8 cellular contexts compared by ENCODE assay signal in the genomic region with DNA sequence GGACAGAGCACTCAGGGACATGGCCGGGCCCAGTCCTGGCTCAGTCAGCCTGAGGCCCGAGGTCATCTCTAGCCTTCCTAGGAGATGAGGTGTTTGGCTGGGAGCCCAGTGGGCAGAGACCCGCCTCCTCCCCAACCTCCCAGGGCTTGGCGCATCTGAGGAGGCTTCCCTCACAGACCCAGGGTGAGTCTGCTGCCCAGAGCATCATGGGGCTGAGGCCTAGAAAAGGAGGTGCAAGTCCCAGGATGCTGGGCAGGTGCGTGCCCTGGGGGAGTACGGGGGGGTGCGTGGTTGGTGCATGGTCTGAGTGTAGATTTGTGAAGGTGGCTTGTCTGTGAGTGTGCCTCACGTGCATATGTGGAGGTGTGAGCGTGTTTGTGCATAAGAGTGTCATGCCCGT. TPM values are rescaled to one million over a fixed set of nuclear protein-coding genes. Genes with fewer than 3 reads are reported as not detected.
DNase-seq lines count a peak whose midpoint lies in the region; TF ChIP-seq lines count a peak whose summit lies in the region.

No MANE protein-coding gene starts in this region.

- peaks cover 22% of the 10 kb centered on the region for H3K9me3 ChIP-seq in BLaER1
- H3K9me3 ChIP-seq in Caco-2: peaks cover 10% of the 10 kb centered on the region

- intact Hi-C loops in Caco-2 (cut with micrococcal nuclease; ENCODE audit: unreplicated experiment): no loop called here

- peak; percentile 71 for DNase-seq in HS-5 (ENCODE audit: low read depth)
- DNase-seq in amniotic epithelial cell (ENCODE audit: low read depth): peak; percentile 90
- DNase-seq in mucosa of gallbladder (ENCODE audit: low spot score): peak; percentile 43
- DNase-seq in effector CD4-positive, alpha-beta T cell: no peak
- no peak for DNase-seq in activated T-cell treated with anti-CD3 and anti-CD28 coated beads for 4 hours
- no peak for DNase-seq in Caco-2
- no peak for DNase-seq in GDM1 (lab: John Stamatoyannopoulos, UW)

- H3K27me3 ChIP-seq in BLaER1 (no peaks in the 10 kb centered on the region), Caco-2 (replicated peaks; ENCODE audit: control insufficient read depth, insufficient read depth, low read length) (no peaks in the 10 kb centered on the region)

- no peak overlapping the region for H3K4me3 Mint-ChIP-seq in Caco-2 (ENCODE audit: unreplicated experiment)

- CTCF ChIA-PET in Caco-2 (lab: Charles Lee): no interaction called here

- H3K9ac ChIP-seq in BLaER1: no peak overlapping the region

- POLR2A ChIA-PET in Caco-2 (lab: Charles Lee): no interaction called here

- H3K4me1 Mint-ChIP-seq in Caco-2 (ENCODE audit: low read depth, unreplicated experiment): peaks cover 6% of the 10 kb centered on the region

- no TSS peak for BruUV-seq in Caco-2 (replicated peaks; lab: Mats Ljungman, UMichigan)

- H3K27ac Mint-ChIP-seq in Caco-2 (ENCODE audit: unreplicated experiment): no peak overlapping the region

- H3K4me1 ChIP-seq in BLaER1: peaks cover 62% of the 10 kb centered on the region
- no peaks in the 10 kb centered on the region for H3K4me1 ChIP-seq in Caco-2

- H3K27me3 Mint-ChIP-seq in Caco-2 (ENCODE audit: insufficient read depth, unreplicated experiment): no peaks in the 10 kb centered on the region

- H3K9me3 Mint-ChIP-seq in Caco-2 (ENCODE audit: unreplicated experiment): no peaks in the 10 kb centered on the region

- H3K4me3 ChIP-seq in BLaER1 (no peak overlapping the region), Caco-2 (ENCODE audit: low read depth, low read length) (no peak overlapping the region)

- no peaks in the 10 kb centered on the region for H3K36me3 Mint-ChIP-seq in Caco-2 (ENCODE audit: insufficient read depth, unreplicated experiment)

- peak overlapping the region; percentile 42 for H3K4me2 ChIP-seq in BLaER1

- H3K36me3 ChIP-seq in BLaER1: no peaks in the 10 kb centered on the region
- H3K36me3 ChIP-seq in Caco-2 (ENCODE audit: control insufficient read depth, insufficient read depth, low read length): no peaks in the 10 kb centered on the region

- H3K27ac ChIP-seq in BLaER1: 0 out of 2 replicates have a peak overlapping the region, but pooled peaks have one; percentile 28

- no peak for TF ChIP-seq CTCF in Caco-2 (IDR thresholded peaks at IDR 0.05; ENCODE audit: insufficient read depth in 1 of 2, low read depth in 1 of 2, low read length in 1 of 2, severe bottlenecking in 1 of 2, unreplicated experiment in 1 of 2)

- H4K20me1 ChIP-seq in BLaER1: no peaks in the 10 kb centered on the region

RNA-seq across cellular contexts. Expression of gene PDE6G, which starts 4.7 kb away (rescaled TPM):
- 0.32 TPM for total RNA-seq in mucosa of gallbladder
- not detected in 2 replicates for total RNA-seq in Caco-2 (2022)

RNA-seq across cellular contexts. Expression of gene TSPAN10, which starts 14.7 kb away (rescaled TPM):
- total RNA-seq in mucosa of gallbladder (1.6 TPM), Caco-2 (2022) (4.0 and 4.1 TPM in 2 replicates)

RNA-seq across cellular contexts. Expression of gene OXLD1, which starts 14.7 kb away (rescaled TPM):
- 38.4 TPM for total RNA-seq in mucosa of gallbladder
- total RNA-seq in Caco-2 (2022): 32.4 and 37.0 TPM in 2 replicates

RNA-seq across cellular contexts. Expression of gene NPLOC4, which starts 14.8 kb away (rescaled TPM):
- total RNA-seq in mucosa of gallbladder (79.4 TPM), Caco-2 (2022) (119 and 139 TPM in 2 replicates)

RNA-seq across cellular contexts. Expression of gene CCDC137, which starts 14.8 kb away (rescaled TPM):
- 20.3 TPM for total RNA-seq in mucosa of gallbladder
- total RNA-seq in Caco-2 (2022): 49.0 and 50.5 TPM in 2 replicates

Comparison
In these comparisons a context has a peak if more than half of its experiments do, and no peak if none do; other contexts are left out.
1. DNase-seq: peak in HS-5 (single experiment), amniotic epithelial cell (single experiment) and mucosa of gallbladder (single experiment); none in effector CD4-positive, alpha-beta T cell (single experiment), activated T-cell treated with anti-CD3 and anti-CD28 coated beads for 4 hours (single experiment), Caco-2 (0 of 2) and GDM1 (single experiment).